ENCODE assay signal across 8 cellular contexts in the genomic region with DNA sequence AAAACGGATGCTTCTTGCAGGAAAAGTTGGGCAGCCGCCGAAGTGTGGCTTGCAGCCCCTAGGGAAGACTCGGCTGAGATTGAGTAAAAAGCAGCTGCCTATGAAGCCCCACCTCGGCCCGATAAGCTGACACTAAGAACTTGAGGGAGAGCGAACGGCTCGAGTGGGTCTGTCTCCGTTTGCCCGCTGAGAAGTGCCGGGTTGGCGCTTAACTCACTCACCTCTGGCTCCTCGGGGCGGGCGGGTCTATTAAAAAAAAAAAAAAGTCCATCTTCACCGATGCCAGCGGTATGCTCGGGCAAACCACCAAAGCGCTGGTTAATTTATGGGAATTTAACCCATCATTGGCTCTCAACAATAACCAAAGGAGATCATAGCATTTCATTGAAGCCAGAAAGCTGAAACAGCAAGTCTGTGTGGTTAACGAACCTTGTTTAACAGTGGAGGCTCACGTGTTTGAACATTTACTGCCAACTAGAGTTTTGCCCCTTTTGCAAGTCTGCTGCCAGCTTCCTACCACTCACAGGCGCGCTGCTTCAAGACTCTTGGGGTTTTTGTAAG. TPM values are rescaled to one million over a fixed set of nuclear protein-coding genes. Genes with fewer than 3 reads are reported as not detected.
DNase-seq lines count a peak whose midpoint lies in the region; ATAC-seq and TF ChIP-seq lines count a peak whose summit lies in the region.

No MANE protein-coding gene starts in this region.

- peaks cover 54% of the 10 kb centered on the region for H3K79me2 ChIP-seq in fibroblast of lung (ENCODE audit: control insufficient read depth, insufficient read depth, low read length)

- H3K27me3 Mint-ChIP-seq in naive thymus-derived CD4-positive, alpha-beta T cell, result no peaks in the 10 kb centered on the region

- TF ChIP-seq CTCF in fibroblast of lung (conservative IDR thresholded peaks at IDR 0.05 in 1 of 2, IDR thresholded peaks at IDR 0.05 in 1 of 2; ENCODE audit: low read depth in 1 of 2, low read length in 2 of 2), result no peak
- TF ChIP-seq CTCF in tibial artery (IDR thresholded peaks at IDR 0.05), result no peak

- POLR2A ChIA-PET in naive thymus-derived CD4-positive, alpha-beta T cell (lab: Charles Lee), result interaction anchor here (0.7 to 1.6 kb wide), 7 partner anchors 10 to 236 kb away, joined by 3 to 6 read pairs (median 3); a partner anchor contains a TSS

- peaks cover 0 to 12% (median 4%) of the 10 kb centered on the region in 5 donors for H3K36me3 Mint-ChIP-seq in naive thymus-derived CD4-positive, alpha-beta T cell

- DNase-seq in NCI-H510A treated with DMSO at 0.1 percent for 48 hours (lab: John Stamatoyannopoulos, UW) (peak; percentile 39), NCI-H510A (lab: John Stamatoyannopoulos, UW) (no peak), NCI-H460 (ENCODE audit: extremely low read depth, low read depth) (peak; percentile 1), fibroblast of lung (ENCODE audit: low read depth in 2 of 2) (peak; percentile 46 to 54), tibial artery (peak; percentile 59 to 74)
- peak; percentile 52 for DNase-seq in activated T-cell treated with anti-CD3 and anti-CD28 coated beads, Interleukin-2, amount 50 U/mL, for 1 hour
- DNase-seq in naive thymus-derived CD4-positive, alpha-beta T cell, result peak in 8 of 9 donors; percentile 31 to 69 (median 60)

- peak overlapping the region; percentile 78 for H3K9ac ChIP-seq in fibroblast of lung (ENCODE audit: insufficient read depth, low read length)

- H3K9me3 ChIP-seq in fibroblast of lung (ENCODE audit: control insufficient read depth, insufficient read depth, low read depth, low read length) (no peaks in the 10 kb centered on the region), tibial artery (no peaks in the 10 kb centered on the region)
- no peaks in the 10 kb centered on the region for H3K9me3 ChIP-seq in naive thymus-derived CD4-positive, alpha-beta T cell (ENCODE audit: control insufficient read depth in 2 of 3, low read length in 3 of 3)

- ATAC-seq in naive thymus-derived CD4-positive, alpha-beta T cell, result peak; percentile 44
- no peak for ATAC-seq in HG02840 (IDR thresholded peaks at IDR 0.05; ENCODE audit: low FRiP score, unreplicated experiment)

- CTCF ChIA-PET in naive thymus-derived CD4-positive, alpha-beta T cell (lab: Charles Lee), result interaction anchor here (0.6 to 1.4 kb wide), 4 partner anchors 21 to 200 kb away, joined by 3 to 8 read pairs (median 3); no protein-coding TSS in a partner anchor

- H3K4me1 Mint-ChIP-seq in naive thymus-derived CD4-positive, alpha-beta T cell, result peaks cover 23 to 57% (median 39%) of the 10 kb centered on the region in 7 donors

- H3K4me3 ChIP-seq in fibroblast of lung (replicated peaks in 1 of 4; ENCODE audit: control extremely low read depth in 1 of 4, insufficient read depth in 1 of 4, low read depth in 3 of 4, low read length in 4 of 4) (peak overlapping the region; percentile 76 to 91 (median 80)), tibial artery (peak overlapping the region; percentile 89 to 93)
- peak overlapping the region; percentile 56 for H3K4me3 ChIP-seq in naive thymus-derived CD4-positive, alpha-beta T cell (ENCODE audit: low read length)

- H3K36me3 ChIP-seq in fibroblast of lung (ENCODE audit: control insufficient read depth, insufficient read depth, low read length) (no peaks in the 10 kb centered on the region), tibial artery (no peaks in the 10 kb centered on the region)
- peaks cover 0 to 4% (median 0%) of the 10 kb centered on the region in 3 experiments for H3K36me3 ChIP-seq in naive thymus-derived CD4-positive, alpha-beta T cell (ENCODE audit: control insufficient read depth in 2 of 3, insufficient read depth in 3 of 3, low read length in 3 of 3)

- H3K9me3 Mint-ChIP-seq in naive thymus-derived CD4-positive, alpha-beta T cell, result peaks cover 0 to 1% (median 0%) of the 10 kb centered on the region in 11 donors

- H3K27me3 ChIP-seq in fibroblast of lung (ENCODE audit: control insufficient read depth, insufficient read depth, low read length), result no peaks in the 10 kb centered on the region
- H3K27me3 ChIP-seq in naive thymus-derived CD4-positive, alpha-beta T cell (ENCODE audit: control insufficient read depth in 2 of 2, insufficient read depth in 2 of 2, low read length in 2 of 2), result no peaks in the 10 kb centered on the region
- no peaks in the 10 kb centered on the region for H3K27me3 ChIP-seq in tibial artery

- peaks cover 18% of the 10 kb centered on the region for H3K4me1 ChIP-seq in fibroblast of lung (ENCODE audit: control insufficient read depth, extremely low read depth, insufficient read depth, low read length)
- H3K4me1 ChIP-seq in naive thymus-derived CD4-positive, alpha-beta T cell (ENCODE audit: control insufficient read depth in 2 of 2, insufficient read depth in 2 of 2, low read length in 2 of 2), result peaks cover 13 to 32% of the 10 kb centered on the region in 2 donors
- peaks cover 0 to 64% (median 49%) of the 10 kb centered on the region in 4 donors for H3K4me1 ChIP-seq in tibial artery

- peak overlapping the region; percentile 84 for H3K4me2 ChIP-seq in fibroblast of lung (ENCODE audit: extremely low read depth, insufficient read depth, low read length)

- peak overlapping the region; percentile 44 to 92 (median 80) for H3K27ac Mint-ChIP-seq in naive thymus-derived CD4-positive, alpha-beta T cell

- intact Hi-C loops in naive thymus-derived CD4-positive, alpha-beta T cell (cut with micrococcal nuclease), result loop anchor here (1.0 to 5.0 kb wide), 12 partner anchors 22 to 649 kb away; a partner anchor contains a TSS
- intact Hi-C loops in tibial artery (cut with DNase I; ENCODE audit: low total_unique reads), result no loop called here

- H3K4me3 Mint-ChIP-seq in naive thymus-derived CD4-positive, alpha-beta T cell, result peak overlapping the region; percentile 85 to 98 (median 90)

- H4K20me1 ChIP-seq in fibroblast of lung (ENCODE audit: control insufficient read depth, extremely low read depth, insufficient read depth, low read length), result no peaks in the 10 kb centered on the region

- H3K27ac ChIP-seq in fibroblast of lung (ENCODE audit: insufficient read depth, low read length), result peak overlapping the region; percentile 64
- peak overlapping the region; percentile 77 for H3K27ac ChIP-seq in naive thymus-derived CD4-positive, alpha-beta T cell (ENCODE audit: low read depth, low read length)
- H3K27ac ChIP-seq in tibial artery, result peak overlapping the region; percentile 79 to 87

- H2AFZ ChIP-seq in fibroblast of lung (ENCODE audit: low read length), result no peak overlapping the region

RNA-seq across cellular contexts. Expression of a gene that starts 1.0 kb away (rescaled TPM):
- 9.6 and 12.0 TPM in 2 replicates for total RNA-seq in NCI-H460 (2014; rRNA removed; shearing (Covaris generic))
- polyA plus RNA-seq in NCI-H460 (2014; cell fraction: nucleus; rRNA removed), result 9.6 and 12.6 TPM in 2 replicates
- total RNA-seq in fibroblast of lung, result 39.5 and 63.3 TPM in 2 replicates
- polyA plus RNA-seq in fibroblast of lung, result 45.3 and 51.8 TPM in 2 replicates
- polyA plus RNA-seq in fibroblast of lung (2012), result 19.3 and 26.0 TPM in 2 replicates
- 93.2 and 146 TPM in 2 replicates for polyA minus RNA-seq in fibroblast of lung (ENCODE audit: low replicate concordance)
- 10 to 100 TPM in 4 of 5 experiments, 1 to 10 TPM in 1; 9.7 to 16.4 (median 12.1) TPM for total RNA-seq in naive thymus-derived CD4-positive, alpha-beta T cell
- polyA plus RNA-seq in naive thymus-derived CD4-positive, alpha-beta T cell, result 1 to 10 TPM; 3.0 to 6.2 TPM

RNA-seq across cellular contexts. Expression of a gene that starts 55.5 kb away (rescaled TPM):
- total RNA-seq in NCI-H460 (2014; rRNA removed; shearing (Covaris generic)), result 18.4 and 21.4 TPM in 2 replicates
- 16.0 and 36.7 TPM in 2 replicates for polyA plus RNA-seq in NCI-H460 (2014; cell fraction: nucleus; rRNA removed)
- total RNA-seq in fibroblast of lung, result 14.4 and 14.9 TPM in 2 replicates
- polyA plus RNA-seq in fibroblast of lung, result 56.5 and 80.1 TPM in 2 replicates
- polyA plus RNA-seq in fibroblast of lung (2012), result 31.8 and 48.3 TPM in 2 replicates
- 79.6 and 176 TPM in 2 replicates for polyA minus RNA-seq in fibroblast of lung (ENCODE audit: low replicate concordance)
- 10 to 100 TPM; 31.9 to 56.5 (median 35.1) TPM for total RNA-seq in naive thymus-derived CD4-positive, alpha-beta T cell
- 10 to 100 TPM; 61.1 to 82.0 TPM for polyA plus RNA-seq in naive thymus-derived CD4-positive, alpha-beta T cell

RNA-seq across cellular contexts. Expression of a gene that starts 55.6 kb away (rescaled TPM):
- 47.6 and 53.4 TPM in 2 replicates for total RNA-seq in NCI-H460 (2014; rRNA removed; shearing (Covaris generic))
- 64.4 and 90.7 TPM in 2 replicates for polyA plus RNA-seq in NCI-H460 (2014; cell fraction: nucleus; rRNA removed)
- 39.0 and 55.7 TPM in 2 replicates for total RNA-seq in fibroblast of lung
- 74.3 and 83.0 TPM in 2 replicates for polyA plus RNA-seq in fibroblast of lung
- 77.0 and 86.9 TPM in 2 replicates for polyA plus RNA-seq in fibroblast of lung (2012)
- polyA minus RNA-seq in fibroblast of lung (ENCODE audit: low replicate concordance), result 193 and 219 TPM in 2 replicates
- 100 to 1,000 TPM in 3 of 5 experiments, 10 to 100 TPM in 2; 53.3 to 142 (median 133) TPM for total RNA-seq in naive thymus-derived CD4-positive, alpha-beta T cell
- 100 to 1,000 TPM; 178 to 210 TPM for polyA plus RNA-seq in naive thymus-derived CD4-positive, alpha-beta T cell
